2 cellular contexts compared by ENCODE assay signal in genomic region chr11:7251836-7252682, GRCh38.
TF ChIP-seq lines count a peak whose summit lies in the region.

Gene SYT9 (plus strand): TSS chr11:7251904. CDS start chr11:7252187, 283 bp downstream.

TF ChIP-seq in HEK293, 187 proteins besides CTCF, POLR2A, EP300 and RAD21 (continued from another document and continues in another):
- no peak for TF ChIP-seq REST (tag by site-specific recombination; IDR thresholded peaks at IDR 0.05)
- no peak for TF ChIP-seq BCL11B (tag by site-specific recombination; IDR thresholded peaks at IDR 0.05; ENCODE audit: low read depth)
- TF ChIP-seq SCRT1 (tag by site-specific recombination; IDR thresholded peaks at IDR 0.05; ENCODE audit: borderline replicate concordance), result peak; percentile 53; the same call in 1 of the 2 replicates
- TF ChIP-seq ZNF521 (tag by site-specific recombination; IDR thresholded peaks at IDR 0.05), result no peak
- peak; percentile 98 for TF ChIP-seq SCRT2 (tag by site-specific recombination; IDR thresholded peaks at IDR 0.05)
- TF ChIP-seq KLF7 (tag by site-specific recombination; IDR thresholded peaks at IDR 0.05; ENCODE audit: borderline replicate concordance), result no peak
- TF ChIP-seq ZIC2 (tag by site-specific recombination; IDR thresholded peaks at IDR 0.05), result 0 out of 2 replicates have a peak, but pooled peaks have one; percentile 42
- TF ChIP-seq ZNF211 (tag by site-specific recombination; IDR thresholded peaks at IDR 0.05; ENCODE audit: low read depth), result no peak
- peak; percentile 89 for TF ChIP-seq ZBTB26 (tag by site-specific recombination; optimal IDR thresholded peaks at IDR 0.05)
- TF ChIP-seq ZBTB49 (tag by site-specific recombination; IDR thresholded peaks at IDR 0.05; ENCODE audit: low read depth), result no peak
- peak; percentile 10; the same call in 1 of the 2 replicates for TF ChIP-seq KLF8 (tag by site-specific recombination; IDR thresholded peaks at IDR 0.05)
- no peak for TF ChIP-seq ZNF777 (tag by site-specific recombination; IDR thresholded peaks at IDR 0.05; ENCODE audit: borderline replicate concordance)
- 0 out of 2 replicates have a peak, but pooled peaks have one; percentile 21 for TF ChIP-seq PBX3 (CRISPR knock-in tag; IDR thresholded peaks at IDR 0.05)
- TF ChIP-seq PATZ1 (tag by site-specific recombination; IDR thresholded peaks at IDR 0.05), result peak; percentile 19; the same call in 1 of the 2 replicates

TF ChIP-seq in H1, 55 proteins besides CTCF, POLR2A, EP300 and RAD21 (continued from another document):
- TF ChIP-seq EZH2 (IDR thresholded peaks at IDR 0.05; ENCODE audit: low read depth, low read length, severe bottlenecking) (no peak), ZNF274 (IDR thresholded peaks at IDR 0.05; ENCODE audit: borderline replicate concordance, extremely low read depth, low read length) (no peak), SP1 (IDR thresholded peaks at IDR 0.05; ENCODE audit: low read depth, low read length) (no peak), CHD1 (IDR thresholded peaks at IDR 0.05; ENCODE audit: low read depth, low read length) (no peak), SRF (IDR thresholded peaks at IDR 0.05; ENCODE audit: low read depth, low read length) (no peak), TAF1 (IDR thresholded peaks at IDR 0.05; ENCODE audit: low read depth, low read length) (peak; percentile 31; the same call in 1 of the 2 replicates), PHF8 (conservative IDR thresholded peaks at IDR 0.05; ENCODE audit: low read depth, low read length) (no peak), CREB1 (IDR thresholded peaks at IDR 0.05) (no peak), SIRT6 (IDR thresholded peaks at IDR 0.05; ENCODE audit: low read length) (no peak), KDM4A (IDR thresholded peaks at IDR 0.05; ENCODE audit: low read depth, low read length, severe bottlenecking) (peak; percentile 59), TCF12 (IDR thresholded peaks at IDR 0.05; ENCODE audit: low read depth, low read length) (no peak), GABPA (IDR thresholded peaks at IDR 0.05; ENCODE audit: borderline replicate concordance, insufficient read depth, low read length) (0 out of 2 replicates have a peak, but pooled peaks have one; percentile 4), YY1 (IDR thresholded peaks at IDR 0.05; ENCODE audit: low read depth, low read length) (no peak), SIN3A (conservative IDR thresholded peaks at IDR 0.05 in 1 of 2, IDR thresholded peaks at IDR 0.05 in 1 of 2; ENCODE audit: low read depth in 1 of 2, low read length in 2 of 2) (no peak), SAP30 (IDR thresholded peaks at IDR 0.05; ENCODE audit: insufficient read depth, insufficient replicate concordance, low read length) (no peak), RBBP5 (IDR thresholded peaks at IDR 0.05; ENCODE audit: borderline replicate concordance, low read depth, low read length) (peak; percentile 78), CTBP2 (IDR thresholded peaks at IDR 0.05; ENCODE audit: borderline replicate concordance, insufficient read depth, insufficient read length, low read length) (no peak)
